In genomic region chr10:17383801-17384445, GRCh38 we compare ENCODE assay signal across 17 cellular contexts.
"Had no signal": no experiment of that assay in that cellular context is flagged by ENCODE, and none has a peak within 500 bp of the region (broad histone marks: within the 10 kb centered on the region; RNA-seq: fewer than 3 reads in every experiment).

No MANE protein-coding gene starts in this region.

- H3K4me1 ChIP-seq: SJCRH30, spleen had no signal

- H3K9me3 ChIP-seq: mucosa of descending colon, neutrophil, SJCRH30 had no signal

- DNase-seq: activated CD4-positive, alpha-beta T cell treated with anti-CD3 and anti-CD28 coated beads for 4 hours; activated CD8-positive, alpha-beta memory T cell treated with anti-CD3 and anti-CD28 coated beads, Interleukin-2, amount 50 U/mL, for 4 hours; activated CD8-positive, alpha-beta T cell treated with anti-CD3 and anti-CD28 coated beads, Interleukin-2, amount 10 ng/mL, durations not matched to agents 7 days and 5 days; activated gamma-delta T cell; activated T-cell treated with anti-CD3 and anti-CD28 coated beads, Interleukin-2, amount 50 U/mL, for 48 hours; amygdala; foreskin melanocyte; head of caudate nucleus; mucosa of descending colon; naive thymus-derived CD4-positive, alpha-beta T cell; SJCRH30; spleen; stimulated activated naive CD8-positive, alpha-beta T cell treated with anti-CD3 and anti-CD28 coated beads, Interleukin-15, amount 100 ng/mL, for 72 hours; T-helper 2 cell had no signal

- H3K27me3 ChIP-seq: neutrophil, SJCRH30, spleen had no signal

- ATAC-seq: activated CD8-positive, alpha-beta T cell treated with anti-CD3 and anti-CD28 coated beads, Interleukin-2, amount 10 ng/mL, durations not matched to agents 7 days and 5 days; mucosa of descending colon; naive thymus-derived CD4-positive, alpha-beta T cell; sciatic nerve; stimulated activated naive CD8-positive, alpha-beta T cell treated with anti-CD3 and anti-CD28 coated beads, Interleukin-15, amount 100 ng/mL, for 72 hours; WTC11 had no signal

- H3K4me3 ChIP-seq: mucosa of descending colon, SJCRH30, spleen had no signal

- H3K27ac ChIP-seq: neutrophil, SJCRH30, spleen had no signal

- H3K36me3 ChIP-seq: neutrophil, SJCRH30, spleen had no signal
